ENCODE assay signal across 9 cellular contexts in the genomic region with DNA sequence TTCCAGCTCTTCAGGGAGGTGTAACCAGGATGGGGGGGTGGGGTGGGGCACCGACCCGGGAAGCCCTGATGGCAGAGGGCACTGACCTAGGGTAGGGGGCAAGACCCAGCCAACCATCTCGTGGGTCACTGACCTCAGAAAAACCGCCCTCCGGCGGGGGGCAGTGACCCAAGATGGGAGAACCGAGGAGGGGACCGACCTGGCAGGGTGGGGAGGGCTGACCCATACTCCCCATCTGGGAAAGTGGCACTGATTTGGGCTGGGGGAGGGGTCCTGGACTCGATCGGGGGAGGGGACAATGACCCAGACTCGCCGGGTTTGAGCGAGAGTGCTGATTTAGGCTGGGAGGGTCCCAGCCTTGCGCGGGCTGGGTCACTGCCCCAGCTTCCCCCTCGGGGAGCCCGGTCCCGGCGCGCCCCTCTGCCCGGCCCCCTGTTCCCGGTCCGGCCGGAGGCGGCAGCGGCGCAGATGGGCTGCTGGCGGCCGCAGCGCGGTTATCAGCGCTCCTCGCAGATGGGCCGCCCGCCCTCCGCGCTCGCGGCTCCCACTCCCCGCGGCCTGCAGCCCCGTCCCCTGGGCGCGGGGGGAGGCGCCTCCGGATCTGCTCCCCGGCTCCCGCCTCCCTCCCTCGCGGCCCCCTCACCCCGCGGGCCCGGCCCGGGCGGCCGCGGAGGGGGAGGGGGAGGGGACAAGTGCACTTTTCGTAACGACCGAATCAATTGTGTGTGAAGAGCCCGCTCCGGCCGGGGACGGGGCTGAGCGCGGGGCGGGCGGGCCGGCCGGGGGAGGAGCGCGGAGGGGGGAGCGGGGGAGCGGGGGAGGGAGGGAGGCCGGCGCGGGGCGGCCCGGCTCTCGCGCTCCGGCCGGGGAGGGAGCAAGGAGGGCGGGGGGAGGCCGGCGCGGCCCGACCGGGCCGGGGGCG. TPM values are rescaled to one million over a fixed set of nuclear protein-coding genes. Genes with fewer than 3 reads are reported as not detected.
A peak's percentile ranks its signal among the peaks of the same experiment; 100 is the strongest.
DNase-seq lines count a peak whose midpoint lies in the region; ATAC-seq and TF ChIP-seq lines count a peak whose summit lies in the region.
"Had no signal": no experiment of that assay in that cellular context is flagged by ENCODE, and none has a peak within 500 bp of the region (broad histone marks: within the 10 kb centered on the region; RNA-seq: fewer than 3 reads in every experiment).

No MANE protein-coding gene starts in this region.

- H3K9me2 ChIP-seq in PC-9 (ENCODE audit: insufficient read depth): no peaks in the 10 kb centered on the region

- 0 out of 2 replicates have a peak, but pooled peaks cover 9% of the 10 kb centered on the region for H4K20me1 ChIP-seq in PC-9 (ENCODE audit: insufficient read depth)

- H3K4me1 Mint-ChIP-seq in brain: peaks cover 56% of the 10 kb centered on the region

- peaks cover 0 to 4% (median 0%) of the 10 kb centered on the region in 5 experiments for H3K9me3 Mint-ChIP-seq in brain
- H3K9me3 Mint-ChIP-seq: T-helper 1 cell treated with Interleukin-12 subunit alpha and Interleukin-12 subunit beta and Interleukin-4 antibody, amounts not matched to agents 30 μg/mL and 1 μg/mL, for 36 hours had no signal

- H3K4me3 Mint-ChIP-seq in brain: peak overlapping the region; percentile 45 to 80 (median 57)

- peaks cover 39% of the 10 kb centered on the region for H3F3A ChIP-seq in PC-9 (ENCODE audit: insufficient read depth, low read depth)

- peak overlapping the region; percentile 67; the same call in 1 of the 2 replicates for H3K4me2 ChIP-seq in PC-9

- no peak for ATAC-seq in GM21825 (IDR thresholded peaks at IDR 0.05; ENCODE audit: unreplicated experiment)

- DNase-seq in PC-9 (peak in 1 of 2 experiments; percentile 36), left kidney (ENCODE audit: low read depth, low spot score) (peak; percentile 91), occipital lobe (lab: John Stamatoyannopoulos, UW) (no peak), Ammon's horn (ENCODE audit: low spot score) (no peak)

- H3K27me3 ChIP-seq in PC-9 (ENCODE audit: insufficient read depth, low read depth): no peaks in the 10 kb centered on the region

- no peak overlapping the region for H2AFZ ChIP-seq in PC-9

- H3K27me3 Mint-ChIP-seq in brain: peaks cover 25% of the 10 kb centered on the region

- H3K27ac ChIP-seq in PC-9 (no peak overlapping the region), temporal lobe (ENCODE audit: low read depth, low read length) (peak overlapping the region; percentile 61)

- no peaks in the 10 kb centered on the region for H3K9me3 ChIP-seq in PC-9 (ENCODE audit: insufficient read depth, low read depth)

- no peak overlapping the region for H3K27ac Mint-ChIP-seq in brain

- peaks cover 11% of the 10 kb centered on the region; the same call in 1 of the 2 replicates for H3K79me2 ChIP-seq in PC-9 (ENCODE audit: low read depth)

- no peaks in the 10 kb centered on the region for H3K4me1 ChIP-seq in PC-9 (replicated peaks; ENCODE audit: insufficient read depth)

- H3K36me3 Mint-ChIP-seq in brain: no peaks in the 10 kb centered on the region

- TF ChIP-seq CTCF in GM12875 (IDR thresholded peaks at IDR 0.05; ENCODE audit: borderline replicate concordance, insufficient read depth, low read depth, low read length) (no peak), PC-9 (conservative IDR thresholded peaks at IDR 0.05) (no peak), brain (conservative IDR thresholded peaks at IDR 0.05) (no peak)

- CTCF ChIA-PET in PC-9 (lab: Charles Lee): interaction anchor here (1.0 kb wide), 1 partner anchor 61 kb away, joined by 4 read pairs; no protein-coding TSS in a partner anchor

- POLR2A ChIA-PET in PC-9 (lab: Charles Lee; ENCODE audit: unreplicated experiment): interaction anchor here (0.6 kb wide), 1 partner anchor 45 kb away, joined by 3 read pairs; no protein-coding TSS in a partner anchor

- intact Hi-C loops in PC-9 (cut with micrococcal nuclease; ENCODE audit: unreplicated experiment): no loop called here

- no TSS peak for BruUV-seq in PC-9 (replicated peaks; lab: Mats Ljungman, UMichigan)

- peak overlapping the region; percentile 31 for H3K4me3 ChIP-seq in GM12875 (ENCODE audit: low read depth, low read length)
- H3K4me3 ChIP-seq in PC-9: peak overlapping the region; percentile 95; the same call in 1 of the 2 replicates

- no peaks in the 10 kb centered on the region for H3K36me3 ChIP-seq in PC-9 (ENCODE audit: low read depth)

RNA-seq across cellular contexts. Expression of a gene that starts 2.2 kb away (rescaled TPM):
- total RNA-seq in PC-9 (2021) (40.9 and 44.0 TPM in 2 replicates), temporal lobe (23.1 TPM), occipital lobe (12.2 TPM)
- polyA plus RNA-seq in brain (ENCODE audit: insufficient read depth, low read depth, low replicate concordance): 36.1 TPM
